11 cellular contexts compared by ENCODE assay signal in the genomic region with DNA sequence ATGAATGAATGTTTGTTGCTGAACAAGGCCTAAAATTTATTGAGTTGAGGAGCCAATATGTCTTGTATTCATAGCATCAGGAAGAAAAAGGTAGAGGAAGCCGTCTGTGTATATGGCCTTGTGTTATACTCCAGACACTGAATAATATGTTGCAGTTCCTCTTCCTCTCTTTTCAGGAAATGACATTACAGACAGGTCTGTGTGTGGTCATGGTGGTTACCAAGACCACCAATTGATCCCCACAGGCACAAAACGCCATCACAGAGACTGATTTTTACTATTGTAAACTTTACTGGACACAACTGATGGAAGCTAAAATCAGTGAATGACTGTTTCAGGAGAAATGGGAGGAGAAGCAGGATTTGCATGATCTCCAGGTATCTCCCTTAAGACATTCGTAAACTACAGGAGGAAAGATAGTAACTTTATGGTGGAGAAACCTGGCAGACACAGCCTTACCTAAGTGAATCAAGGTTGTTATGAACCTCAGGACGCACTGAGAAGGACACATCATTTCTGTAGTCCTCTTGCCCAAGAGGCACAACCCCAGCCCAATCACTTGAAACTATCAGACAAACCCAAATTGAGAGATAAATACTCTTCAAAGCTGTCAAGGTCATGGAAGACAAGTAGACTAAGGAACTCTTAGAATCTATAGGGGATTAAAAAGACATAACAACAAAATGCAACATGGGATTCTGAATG.
DNase-seq lines count a peak whose midpoint lies in the region; ATAC-seq and TF ChIP-seq lines count a peak whose summit lies in the region.
"Had no signal": no experiment of that assay in that cellular context is flagged by ENCODE, and none has a peak within 500 bp of the region (broad histone marks: within the 10 kb centered on the region; RNA-seq: fewer than 3 reads in every experiment).

No MANE protein-coding gene starts in this region.

- no peak overlapping the region for H3K4me3 Mint-ChIP-seq in activated CD8-positive, alpha-beta T cell treated with anti-CD3 and anti-CD28 coated beads for 36 hours
- H3K4me3 Mint-ChIP-seq: neural crest cell had no signal

- no peak overlapping the region for H3K4me2 ChIP-seq in GM23248 (ENCODE audit: unreplicated experiment)

- H4K20me1 ChIP-seq in GM23248 (ENCODE audit: insufficient read depth), result no peaks in the 10 kb centered on the region

- H3K27ac ChIP-seq in GM23248, result no peak overlapping the region
- H3K27ac ChIP-seq: SJCRH30 had no signal

- H3K9me2 ChIP-seq in GM23248 (ENCODE audit: insufficient read depth), result no peaks in the 10 kb centered on the region

- H3F3A ChIP-seq in GM23248 (ENCODE audit: insufficient read depth), result peaks cover 28% of the 10 kb centered on the region; the same call in 1 of the 2 replicates

- no peak for TF ChIP-seq CTCF in GM10266 (IDR thresholded peaks at IDR 0.05; ENCODE audit: control insufficient read depth, insufficient read depth, low read depth, missing control alignments)
- TF ChIP-seq CTCF in activated CD8-positive, alpha-beta T cell treated with anti-CD3 and anti-CD28 coated beads for 36 hours (IDR thresholded peaks at IDR 0.05), result no peak

- intact Hi-C loops in activated CD8-positive, alpha-beta T cell treated with anti-CD3 and anti-CD28 coated beads for 36 hours (cut with micrococcal nuclease), result no loop called here

- peaks cover 17% of the 10 kb centered on the region; the same call in 1 of the 2 replicates for H3K36me3 ChIP-seq in GM23248 (ENCODE audit: low read depth)

- 93 to 96% methylated on average over 4 of the region's 4 CpGs for WGBS in GM23248 (ENCODE audit: low coverage in 1 of 2, low lambda C conversion rate in 2 of 2, missing lambda C conversion rate in 2 of 2), 2 experiments

- peaks cover 39% of the 10 kb centered on the region for H3K36me3 Mint-ChIP-seq in activated CD8-positive, alpha-beta T cell treated with anti-CD3 and anti-CD28 coated beads for 36 hours (ENCODE audit: low read depth)

- H3K79me2 ChIP-seq in GM23248 (ENCODE audit: insufficient read depth), result peaks cover 100% of the 10 kb centered on the region

- CTCF ChIA-PET in activated CD8-positive, alpha-beta T cell treated with anti-CD3 and anti-CD28 coated beads for 36 hours (lab: Charles Lee), result no interaction called here

- H3K27me3 Mint-ChIP-seq in activated CD8-positive, alpha-beta T cell treated with anti-CD3 and anti-CD28 coated beads for 36 hours, result no peaks in the 10 kb centered on the region

- H3K27me3 ChIP-seq in GM23248 (replicated peaks; ENCODE audit: insufficient read depth), result no peaks in the 10 kb centered on the region
- H3K27me3 ChIP-seq: SJCRH30 had no signal

- peaks cover 31% of the 10 kb centered on the region for H3K4me1 ChIP-seq in GM23248 (ENCODE audit: insufficient read depth)

- H3K4me3 ChIP-seq in GM23248, result no peak overlapping the region
- H3K4me3 ChIP-seq: SJCRH30 had no signal

- DNase-seq in GM10266 (ENCODE audit: extremely low spot score) (peak; percentile 32), G401 (ENCODE audit: low spot score) (no peak), NCI-H1436 (lab: John Stamatoyannopoulos, UW) (no peak), NCI-H226 (no peak), GM23248 (no peak)
- peak; percentile 20 for DNase-seq in activated CD8-positive, alpha-beta T cell treated with anti-CD3 and anti-CD28 coated beads for 36 hours
- DNase-seq: DMS153, SJCRH30 had no signal

- H3K9ac ChIP-seq in GM23248, result no peak overlapping the region

- peaks cover 62% of the 10 kb centered on the region for H3K4me1 Mint-ChIP-seq in activated CD8-positive, alpha-beta T cell treated with anti-CD3 and anti-CD28 coated beads for 36 hours (ENCODE audit: low read depth)
- H3K4me1 Mint-ChIP-seq: neural crest cell had no signal

- in situ Hi-C loops in G401 (cut with HindIII; ENCODE audit: low sequenced_read_pairs), result no loop called here
- in situ Hi-C loops in GM23248 (cut with MboI), result no loop called here

- peak overlapping the region; percentile 17 for H3K27ac Mint-ChIP-seq in activated CD8-positive, alpha-beta T cell treated with anti-CD3 and anti-CD28 coated beads for 36 hours

- POLR2A ChIA-PET in activated CD8-positive, alpha-beta T cell treated with anti-CD3 and anti-CD28 coated beads for 36 hours (lab: Charles Lee), result no interaction called here

- ATAC-seq in GM19468 (IDR thresholded peaks at IDR 0.05; ENCODE audit: extremely low read depth, unreplicated experiment), result peak; percentile 71
- peak; percentile 59 for ATAC-seq in HG03469 (IDR thresholded peaks at IDR 0.05; ENCODE audit: unreplicated experiment)
- ATAC-seq in activated CD8-positive, alpha-beta T cell treated with anti-CD3 and anti-CD28 coated beads for 36 hours, result peak; percentile 65

- H3K9me3 Mint-ChIP-seq in activated CD8-positive, alpha-beta T cell treated with anti-CD3 and anti-CD28 coated beads for 36 hours, result peaks cover 19% of the 10 kb centered on the region

- H2AFZ ChIP-seq in GM23248, result no peak overlapping the region

- no peaks in the 10 kb centered on the region for H3K9me3 ChIP-seq in GM23248 (ENCODE audit: low read depth)

Comparison
In these comparisons a context has a peak if more than half of its experiments do, and no peak if none do; other contexts are left out.
1. DNase-seq: peak in GM10266 (single experiment) and activated CD8-positive, alpha-beta T cell treated with anti-CD3 and anti-CD28 coated beads for 36 hours (single experiment); none in G401 (single experiment), NCI-H1436 (single experiment), NCI-H226 (single experiment) and GM23248 (single experiment).
2. Peak in every context shown above with its lines, with median percentiles within 50 percentile points of each other: ATAC-seq.